In genomic region chr10:114635101-114635500, GRCh38 we compare ENCODE assay signal across 12 cellular contexts. TPM values are rescaled to one million over a fixed set of nuclear protein-coding genes. Genes with fewer than 3 reads are reported as not detected.
A peak's percentile ranks its signal among the peaks of the same experiment; 100 is the strongest.
DNase-seq lines count a peak whose midpoint lies in the region; ATAC-seq and TF ChIP-seq lines count a peak whose summit lies in the region.
"Had no signal": no experiment of that assay in that cellular context is flagged by ENCODE, and none has a peak within 500 bp of the region (broad histone marks: within the 10 kb centered on the region; RNA-seq: fewer than 3 reads in every experiment).

No MANE protein-coding gene starts in this region.

- 52 to 56% (median 53%) methylated on average over 7 of the region's 7 CpGs for WGBS in adrenal gland, 4 donors

- TF ChIP-seq CTCF in HFFc6 (IDR thresholded peaks at IDR 0.05) (no peak), adrenal gland (IDR thresholded peaks at IDR 0.05) (no peak), fibroblast of pulmonary artery (IDR thresholded peaks at IDR 0.05; ENCODE audit: low read length, missing control alignments) (no peak), gastrocnemius medialis (IDR thresholded peaks at IDR 0.05 in 4 of 5, conservative IDR thresholded peaks at IDR 0.05 in 1 of 5) (no peak)
- no peak for TF ChIP-seq CTCF in CD8-positive, alpha-beta T cell (IDR thresholded peaks at IDR 0.05)

- H3K4me3 ChIP-seq in adrenal gland (peak overlapping the region in 1 of 4 donors; percentile 16), fibroblast of pulmonary artery (replicated peaks; ENCODE audit: low read depth, low read length) (no peak overlapping the region), gastrocnemius medialis (no peak overlapping the region)
- no peak overlapping the region for H3K4me3 ChIP-seq in CD8-positive, alpha-beta T cell (ENCODE audit: low read depth, low read length)
- H3K4me3 ChIP-seq: spleen had no signal

- H3K36me3 ChIP-seq in adrenal gland (replicated peaks in 1 of 2), result no peaks in the 10 kb centered on the region
- H3K36me3 ChIP-seq in gastrocnemius medialis, result no peaks in the 10 kb centered on the region
- H3K36me3 ChIP-seq in CD8-positive, alpha-beta T cell (ENCODE audit: insufficient read depth, low read length), result no peaks in the 10 kb centered on the region
- H3K36me3 ChIP-seq: spleen had no signal

- peaks cover 25 to 34% of the 10 kb centered on the region in 2 donors for H3K4me1 ChIP-seq in adrenal gland (replicated peaks in 1 of 2)
- peaks cover 37 to 39% of the 10 kb centered on the region in 2 donors for H3K4me1 ChIP-seq in gastrocnemius medialis
- peaks cover 12% of the 10 kb centered on the region for H3K4me1 ChIP-seq in CD8-positive, alpha-beta T cell (ENCODE audit: insufficient read depth, low read length)

- H3K9me3 ChIP-seq in adrenal gland (replicated peaks in 1 of 3) (no peaks in the 10 kb centered on the region), gastrocnemius medialis (no peaks in the 10 kb centered on the region)
- H3K9me3 ChIP-seq in CD8-positive, alpha-beta T cell (ENCODE audit: low read length), result no peaks in the 10 kb centered on the region
- H3K9me3 ChIP-seq: spleen had no signal

- H3K27me3 ChIP-seq in adrenal gland (no peaks in the 10 kb centered on the region), gastrocnemius medialis (peaks cover 6 to 27% (median 27%) of the 10 kb centered on the region in 3 donors)
- peaks cover 19% of the 10 kb centered on the region for H3K27me3 ChIP-seq in CD8-positive, alpha-beta T cell (ENCODE audit: insufficient read depth, low read length)

- H3K4me3 Mint-ChIP-seq in HFFc6, result peak overlapping the region; percentile 78
- H3K4me3 Mint-ChIP-seq in CD8-positive, alpha-beta T cell, result no peak overlapping the region
- H3K4me3 Mint-ChIP-seq: activated CD8-positive, alpha-beta T cell treated with anti-CD3 and anti-CD28 coated beads, Interleukin-2, amount 10 ng/mL, durations not matched to agents 7 days and 5 days; T-helper 2 cell treated with Interferon-gamma antibody and Interleukin-4, amounts not matched to agents 5 μg/mL and 100 μg/mL, for 36 hours had no signal

- H3K9me3 Mint-ChIP-seq in HFFc6, result no peaks in the 10 kb centered on the region
- no peaks in the 10 kb centered on the region for H3K9me3 Mint-ChIP-seq in CD8-positive, alpha-beta T cell
- H3K9me3 Mint-ChIP-seq: T-helper 2 cell treated with Interferon-gamma antibody and Interleukin-4, amounts not matched to agents 5 μg/mL and 100 μg/mL, for 36 hours had no signal

- POLR2A ChIA-PET in CD8-positive, alpha-beta T cell (lab: Charles Lee), result no interaction called here

- DNase-seq in HFFc6, result no peak
- DNase-seq in adrenal gland, result peak in 1 of 7 donors; percentile 16
- DNase-seq in fibroblast of pulmonary artery (ENCODE audit: low read depth), result peak; percentile 39
- no peak for DNase-seq in gastrocnemius medialis
- no peak for DNase-seq in CD8-positive, alpha-beta T cell
- DNase-seq in posterior cingulate gyrus, result no peak
- DNase-seq: activated CD8-positive, alpha-beta T cell treated with anti-CD3 and anti-CD28 coated beads, Interleukin-2, amount 10 ng/mL, durations not matched to agents 7 days and 5 days; activated naive CD4-positive, alpha-beta T cell; spleen had no signal

- in situ Hi-C loops in gastrocnemius medialis (cut with MboI; ENCODE audit: low sequenced_read_pairs in 4 of 4), result no loop called here

- peaks cover 84% of the 10 kb centered on the region for H3K4me1 Mint-ChIP-seq in HFFc6 (ENCODE audit: low read depth)
- H3K4me1 Mint-ChIP-seq in CD8-positive, alpha-beta T cell (ENCODE audit: low read depth), result peaks cover 17% of the 10 kb centered on the region

- H3K27me3 Mint-ChIP-seq in HFFc6 (ENCODE audit: insufficient read depth), result peaks cover 1% of the 10 kb centered on the region
- H3K27me3 Mint-ChIP-seq in CD8-positive, alpha-beta T cell (ENCODE audit: low read depth), result peaks cover 47% of the 10 kb centered on the region

- intact Hi-C loops in adrenal gland (cut with DNase I) (no loop called here), gastrocnemius medialis (cut with DNase I; ENCODE audit: low total_unique reads) (no loop called here), posterior cingulate gyrus (cut with DNase I) (no loop called here)
- intact Hi-C loops in CD8-positive, alpha-beta T cell (cut with DNase I, micrococcal nuclease), result no loop called here

- no peak for ATAC-seq in gastrocnemius medialis
- ATAC-seq in GM18858 (IDR thresholded peaks at IDR 0.05; ENCODE audit: unreplicated experiment), result no peak
- ATAC-seq in CD8-positive, alpha-beta T cell, result no peak
- no peak for ATAC-seq in GM18907 (IDR thresholded peaks at IDR 0.05; ENCODE audit: unreplicated experiment)
- ATAC-seq: activated CD8-positive, alpha-beta T cell treated with anti-CD3 and anti-CD28 coated beads, Interleukin-2, amount 10 ng/mL, durations not matched to agents 7 days and 5 days had no signal

- H3K27ac Mint-ChIP-seq in HFFc6, result peak overlapping the region; percentile 79
- no peak overlapping the region for H3K27ac Mint-ChIP-seq in CD8-positive, alpha-beta T cell
- H3K27ac Mint-ChIP-seq: activated CD8-positive, alpha-beta T cell treated with anti-CD3 and anti-CD28 coated beads, Interleukin-2, amount 10 ng/mL, durations not matched to agents 7 days and 5 days; T-helper 2 cell treated with Interferon-gamma antibody and Interleukin-4, amounts not matched to agents 5 μg/mL and 100 μg/mL, for 36 hours had no signal

- no peak for TF ChIP-seq POLR2A in adrenal gland (IDR thresholded peaks at IDR 0.05)
- TF ChIP-seq POLR2A in gastrocnemius medialis (IDR thresholded peaks at IDR 0.05), result no peak

- CTCF ChIA-PET in CD8-positive, alpha-beta T cell (lab: Charles Lee), result no interaction called here

- H3K27ac ChIP-seq in adrenal gland, result peak overlapping the region in 4 of 5 donors; percentile 51 to 90 (median 85)
- H3K27ac ChIP-seq in gastrocnemius medialis, result peak overlapping the region; percentile 33 to 81 (median 56)
- no peak overlapping the region for H3K27ac ChIP-seq in CD8-positive, alpha-beta T cell (ENCODE audit: low read depth, low read length)

- no peaks in the 10 kb centered on the region for H3K36me3 Mint-ChIP-seq in HFFc6 (ENCODE audit: low read depth)
- no peaks in the 10 kb centered on the region for H3K36me3 Mint-ChIP-seq in CD8-positive, alpha-beta T cell

RNA-seq across cellular contexts. Expression of gene ABLIM1, which starts 23.0 kb away (rescaled TPM):
- total RNA-seq in HFFc6 (2021; fragmentation: NEBNext Ultra II Directional; extraction: Animal tissue kit (Norgen Biotek cat#: 25700)), result 10 to 100 TPM in 2 of 6 experiments, 1 to 10 TPM in 4; 8.0 to 14.6 (median 8.7) TPM
- total RNA-seq in adrenal gland, result 100 to 1,000 TPM in 7 of 8 donors, 10 to 100 TPM in 1; 75.0 to 430 (median 307) TPM
- 10 to 100 TPM; 42.9 to 74.5 (median 72.4) TPM for polyA plus RNA-seq in adrenal gland
- 100 to 1,000 TPM in 3 of 4 donors, 10 to 100 TPM in 1; 84.7 to 203 (median 150) TPM for total RNA-seq in gastrocnemius medialis
- 100 to 1,000 TPM; 293 to 298 TPM for total RNA-seq in CD8-positive, alpha-beta T cell

Comparison
In these comparisons a context has a peak if more than half of its experiments do, and no peak if none do; other contexts are left out.
1. RNA of gene ABLIM1, which starts 23.0 kb away (total RNA-seq): 75.0 to 430 TPM in adrenal gland, 293 to 298 TPM in CD8-positive, alpha-beta T cell and 84.7 to 203 TPM in gastrocnemius medialis; 8.0 to 14.6 TPM in HFFc6; every median in the first group is over 4 times any median in the second.